In genomic region chr10:127117125-127117524, GRCh38 we compare ENCODE assay signal across 9 cellular contexts.
DNase-seq lines count a peak whose midpoint lies in the region; ATAC-seq lines count a peak whose summit lies in the region.
"Had no signal": no experiment of that assay in that cellular context is flagged by ENCODE, and none has a peak within 500 bp of the region (broad histone marks: within the 10 kb centered on the region; RNA-seq: fewer than 3 reads in every experiment).

No MANE protein-coding gene starts in this region.

- H3K4me3 Mint-ChIP-seq in activated T-cell treated with anti-CD3 and anti-CD28 coated beads, Interleukin-2, amount 50 U/mL, for 72 hours = no peak overlapping the region
- no peak overlapping the region for H3K4me3 Mint-ChIP-seq in activated T-cell treated with anti-CD3 and anti-CD28 coated beads, Interleukin-2, amount 50 U/mL, for 4 hours
- H3K4me3 Mint-ChIP-seq in activated CD4-positive, alpha-beta memory T cell treated with anti-CD3 and anti-CD28 coated beads for 36 hours = no peak overlapping the region
- H3K4me3 Mint-ChIP-seq: CD4-positive, alpha-beta memory T cell had no signal

- H3K9me3 Mint-ChIP-seq in activated T-cell treated with anti-CD3 and anti-CD28 coated beads, Interleukin-2, amount 50 U/mL, for 72 hours = peaks cover 6 to 10% of the 10 kb centered on the region in 2 donors
- H3K9me3 Mint-ChIP-seq in activated T-cell treated with anti-CD3 and anti-CD28 coated beads, Interleukin-2, amount 50 U/mL, for 4 hours = peaks cover 2% of the 10 kb centered on the region
- peaks cover 3% of the 10 kb centered on the region for H3K9me3 Mint-ChIP-seq in activated CD4-positive, alpha-beta memory T cell treated with anti-CD3 and anti-CD28 coated beads for 36 hours

- H3K27me3 Mint-ChIP-seq in activated T-cell treated with anti-CD3 and anti-CD28 coated beads, Interleukin-2, amount 50 U/mL, for 72 hours (ENCODE audit: low read depth) = peaks cover 10% of the 10 kb centered on the region
- no peaks in the 10 kb centered on the region for H3K27me3 Mint-ChIP-seq in activated T-cell treated with anti-CD3 and anti-CD28 coated beads, Interleukin-2, amount 50 U/mL, for 4 hours (ENCODE audit: low read depth)
- peaks cover 1% of the 10 kb centered on the region for H3K27me3 Mint-ChIP-seq in activated CD4-positive, alpha-beta memory T cell treated with anti-CD3 and anti-CD28 coated beads for 36 hours

- intact Hi-C loops in activated CD4-positive, alpha-beta memory T cell treated with anti-CD3 and anti-CD28 coated beads for 36 hours (cut with micrococcal nuclease) = no loop called here

- peak; percentile 6 to 23 for DNase-seq in activated T-cell treated with anti-CD3 and anti-CD28 coated beads, Interleukin-2, amount 50 U/mL, for 72 hours
- no peak for DNase-seq in activated T-cell treated with anti-CD3 and anti-CD28 coated beads, Interleukin-2, amount 50 U/mL, for 4 hours
- peak; percentile 42 for DNase-seq in activated CD4-positive, alpha-beta memory T cell treated with anti-CD3 and anti-CD28 coated beads for 36 hours
- DNase-seq in iPS DF 4.7 (ENCODE audit: extremely low read depth, low spot score) (peak; percentile 9), superior temporal gyrus (ENCODE audit: extremely low spot score) (peak; percentile 50), NCI-H774 (lab: John Stamatoyannopoulos, UW) (no peak)

- H3K27ac Mint-ChIP-seq in activated T-cell treated with anti-CD3 and anti-CD28 coated beads, Interleukin-2, amount 50 U/mL, for 72 hours = no peak overlapping the region
- no peak overlapping the region for H3K27ac Mint-ChIP-seq in activated CD4-positive, alpha-beta memory T cell treated with anti-CD3 and anti-CD28 coated beads for 36 hours
- H3K27ac Mint-ChIP-seq: CD4-positive, alpha-beta memory T cell had no signal

- POLR2A ChIA-PET in activated CD4-positive, alpha-beta memory T cell treated with anti-CD3 and anti-CD28 coated beads for 36 hours (lab: Charles Lee) = no interaction called here

- H3K36me3 Mint-ChIP-seq in activated T-cell treated with anti-CD3 and anti-CD28 coated beads, Interleukin-2, amount 50 U/mL, for 72 hours (ENCODE audit: insufficient read depth in 2 of 2) = no peaks in the 10 kb centered on the region
- H3K36me3 Mint-ChIP-seq in activated T-cell treated with anti-CD3 and anti-CD28 coated beads, Interleukin-2, amount 50 U/mL, for 4 hours (ENCODE audit: insufficient read depth) = no peaks in the 10 kb centered on the region
- no peaks in the 10 kb centered on the region for H3K36me3 Mint-ChIP-seq in activated CD4-positive, alpha-beta memory T cell treated with anti-CD3 and anti-CD28 coated beads for 36 hours
- H3K36me3 Mint-ChIP-seq: CD4-positive, alpha-beta memory T cell had no signal

- CTCF ChIA-PET in activated CD4-positive, alpha-beta memory T cell treated with anti-CD3 and anti-CD28 coated beads for 36 hours (lab: Charles Lee) = no interaction called here

- H3K4me1 Mint-ChIP-seq in activated T-cell treated with anti-CD3 and anti-CD28 coated beads, Interleukin-2, amount 50 U/mL, for 72 hours (ENCODE audit: low read depth) = no peaks in the 10 kb centered on the region
- no peaks in the 10 kb centered on the region for H3K4me1 Mint-ChIP-seq in activated T-cell treated with anti-CD3 and anti-CD28 coated beads, Interleukin-2, amount 50 U/mL, for 4 hours (ENCODE audit: low read depth)
- no peaks in the 10 kb centered on the region for H3K4me1 Mint-ChIP-seq in activated CD4-positive, alpha-beta memory T cell treated with anti-CD3 and anti-CD28 coated beads for 36 hours (ENCODE audit: low read depth)
- H3K4me1 Mint-ChIP-seq: CD4-positive, alpha-beta memory T cell had no signal

- ATAC-seq in activated T-cell treated with anti-CD3 and anti-CD28 coated beads, Interleukin-2, amount 50 U/mL, for 72 hours (replicated peaks in 1 of 2) = no peak
- no peak for ATAC-seq in activated T-cell treated with anti-CD3 and anti-CD28 coated beads, Interleukin-2, amount 50 U/mL, for 4 hours
- ATAC-seq in GM21576 (IDR thresholded peaks at IDR 0.05; ENCODE audit: unreplicated experiment) (no peak), GM18519 (IDR thresholded peaks at IDR 0.05; ENCODE audit: low FRiP score, unreplicated experiment) (no peak)

Comparison
In these comparisons a context has a peak if more than half of its experiments do, and no peak if none do; other contexts are left out.
1. DNase-seq: peak in activated T-cell treated with anti-CD3 and anti-CD28 coated beads, Interleukin-2, amount 50 U/mL, for 72 hours (2 of 2), activated CD4-positive, alpha-beta memory T cell treated with anti-CD3 and anti-CD28 coated beads for 36 hours (single experiment), iPS DF 4.7 (single experiment) and superior temporal gyrus (single experiment); none in activated T-cell treated with anti-CD3 and anti-CD28 coated beads, Interleukin-2, amount 50 U/mL, for 4 hours (single experiment) and NCI-H774 (single experiment).